In genomic region chr4:11535333-11535732, GRCh38 we compare ENCODE assay signal across 23 cellular contexts.
"Had no signal": no experiment of that assay in that cellular context is flagged by ENCODE, and none has a peak within 500 bp of the region (broad histone marks: within the 10 kb centered on the region; RNA-seq: fewer than 3 reads in every experiment).

No MANE protein-coding gene starts in this region.

- H3K4me1 Mint-ChIP-seq: central memory CD8-positive, alpha-beta T cell; natural killer cell had no signal

- H3K4me3 ChIP-seq: left lung, skin epidermis, spleen, testis, tibial artery, upper lobe of left lung had no signal

- H3K36me3 ChIP-seq: left lung, neutrophil, spleen, tibial artery, upper lobe of left lung had no signal

- H3K4me1 ChIP-seq: left lung, parathyroid adenoma, testis, tibial artery, upper lobe of left lung had no signal

- H3K36me3 Mint-ChIP-seq: natural killer cell had no signal

- H2AFZ ChIP-seq: parathyroid adenoma had no signal

- H3K27ac Mint-ChIP-seq: effector memory CD8-positive, alpha-beta T cell; natural killer cell; progenitor cell of endocrine pancreas; stimulated activated memory B cell treated with anti-CD40 and anti-IgM and Interleukin-4, amounts not matched to agents 10 μg/mL and 1 μg/mL and 100 μg/mL, for 72 hours had no signal

- H3K4me3 Mint-ChIP-seq: central memory CD8-positive, alpha-beta T cell; effector memory CD8-positive, alpha-beta T cell; natural killer cell; stimulated activated memory B cell treated with anti-CD40 and anti-IgM and Interleukin-4, amounts not matched to agents 10 μg/mL and 1 μg/mL and 100 μg/mL, for 72 hours had no signal

- DNase-seq: cortex of kidney; effector memory CD8-positive, alpha-beta T cell; head of caudate nucleus; left cardiac atrium; left lung; natural killer cell; right cardiac atrium; spleen; stimulated activated CD4-positive, alpha-beta T cell treated with anti-CD3 and anti-CD28 coated beads, Interleukin-4, amount 100 ng/mL, for 4 hours; stimulated activated naive CD8-positive, alpha-beta T cell treated with anti-CD3 and anti-CD28 coated beads, Interleukin-15, Interleukin-2, amounts not matched to agents 100 U/mL and 50 U/mL, for 24 hours; substantia nigra; testis; tibial artery; upper lobe of left lung had no signal

- H3K9ac ChIP-seq: parathyroid adenoma had no signal

- H3K27me3 Mint-ChIP-seq: progenitor cell of endocrine pancreas had no signal

- H3K27me3 ChIP-seq: left lung, neutrophil, testis, tibial artery, upper lobe of left lung had no signal

- FAIRE-seq: frontal cortex, islet of Langerhans, urothelium cell line had no signal

- H3K79me2 ChIP-seq: parathyroid adenoma had no signal

- H3K27ac ChIP-seq: left lung, neutrophil, parathyroid adenoma, skin epidermis, spleen, testis, tibial artery, upper lobe of left lung had no signal

- H3K9me3 Mint-ChIP-seq: central memory CD8-positive, alpha-beta T cell; effector memory CD8-positive, alpha-beta T cell; natural killer cell had no signal

- H3K9me3 ChIP-seq: neutrophil, testis, upper lobe of left lung had no signal
